In the genomic region with DNA sequence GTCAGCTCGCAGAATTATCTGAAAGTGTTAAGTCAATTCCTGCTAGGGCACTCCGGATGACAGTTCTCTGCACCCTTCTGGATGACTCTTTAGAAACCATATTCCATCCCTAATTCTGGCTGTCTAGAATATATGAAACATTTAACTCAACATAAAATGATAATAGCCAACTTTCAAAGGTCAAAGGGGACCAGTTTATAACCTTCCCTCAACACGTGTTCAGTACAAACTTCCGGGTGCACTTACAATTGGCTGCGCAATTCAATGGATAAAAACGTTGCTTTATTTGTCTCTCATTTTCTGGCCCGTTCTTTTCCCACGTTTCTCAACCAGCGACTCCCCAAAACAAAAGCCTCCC, we compare ENCODE assay signal across 10 cellular contexts. TPM values are rescaled to one million over a fixed set of nuclear protein-coding genes. Genes with fewer than 3 reads are reported as not detected.
A peak's percentile ranks its signal among the peaks of the same experiment; 100 is the strongest.
DNase-seq lines count a peak whose midpoint lies in the region; ATAC-seq, FAIRE-seq and TF ChIP-seq lines count a peak whose summit lies in the region.
"Had no signal": no experiment of that assay in that cellular context is flagged by ENCODE, and none has a peak within 500 bp of the region (broad histone marks: within the 10 kb centered on the region; RNA-seq: fewer than 3 reads in every experiment).

No MANE protein-coding gene starts in this region.

- H3K27me3 Mint-ChIP-seq in activated naive CD4-positive, alpha-beta T cell treated with anti-CD3 and anti-CD28 coated beads for 36 hours (ENCODE audit: low read depth) = no peaks in the 10 kb centered on the region

- no peaks in the 10 kb centered on the region for H3K9me3 ChIP-seq in pancreas

- WGBS in pancreas, 2 donors = 0 to 2% methylated on average over 9 of the region's 9 CpGs

- no peak for ATAC-seq in pancreas

- FAIRE-seq in pancreas (lab: Jason Lieb, UNC) = no peak
- FAIRE-seq: endometrium, GM18507 had no signal

- peak overlapping the region; percentile 81 for H3K27ac Mint-ChIP-seq in activated naive CD4-positive, alpha-beta T cell treated with anti-CD3 and anti-CD28 coated beads for 36 hours

- intact Hi-C loops in activated naive CD4-positive, alpha-beta T cell treated with anti-CD3 and anti-CD28 coated beads for 36 hours (cut with micrococcal nuclease) = loop anchor here (10.0 kb wide), 2 partner anchors 489 to 641 kb away; no protein-coding TSS in a partner anchor
- intact Hi-C loops in pancreas (cut with DNase I) = no loop called here

- H3K4me3 ChIP-seq in epithelial cell of proximal tubule (ENCODE audit: low read depth, low read length) (peak overlapping the region; percentile 99), pancreas (peak overlapping the region; percentile 78 to 89 (median 86))

- peaks cover 9 to 14% (median 11%) of the 10 kb centered on the region in 3 donors for H3K4me1 ChIP-seq in pancreas

- H3K36me3 ChIP-seq in pancreas = no peaks in the 10 kb centered on the region

- peaks cover 28% of the 10 kb centered on the region for H3K4me1 Mint-ChIP-seq in activated naive CD4-positive, alpha-beta T cell treated with anti-CD3 and anti-CD28 coated beads for 36 hours (ENCODE audit: low read depth)

- CTCF ChIA-PET in activated naive CD4-positive, alpha-beta T cell treated with anti-CD3 and anti-CD28 coated beads for 36 hours (lab: Charles Lee) = interaction anchor here (0.6 to 1.0 kb wide), 4 partner anchors 10 to 239 kb away, joined by 3 to 4 read pairs (median 3); no protein-coding TSS in a partner anchor

- no peak for TF ChIP-seq CTCF in epithelial cell of proximal tubule (conservative IDR thresholded peaks at IDR 0.05; ENCODE audit: low read depth, low read length)
- TF ChIP-seq CTCF in pancreas (IDR thresholded peaks at IDR 0.05) = no peak

- peaks cover 1% of the 10 kb centered on the region for H3K36me3 Mint-ChIP-seq in activated naive CD4-positive, alpha-beta T cell treated with anti-CD3 and anti-CD28 coated beads for 36 hours (ENCODE audit: low read depth)

- DNase-seq in activated naive CD4-positive, alpha-beta T cell treated with anti-CD3 and anti-CD28 coated beads for 36 hours = no peak
- DNase-seq in activated naive CD4-positive, alpha-beta T cell treated with anti-CD3 and anti-CD28 coated beads, Interleukin-2, amount 50 U/mL, for 16 hours = no peak
- DNase-seq in RKO (ENCODE audit: low spot score) = peak; percentile 57
- DNase-seq in epithelial cell of proximal tubule (ENCODE audit: low read depth) = no peak
- no peak for DNase-seq in pancreas
- no peak for DNase-seq in NCI-H524 treated with DMSO at 0.1 percent for 48 hours (lab: John Stamatoyannopoulos, UW)
- no peak for DNase-seq in caudate nucleus (lab: John Stamatoyannopoulos, UW)
- DNase-seq in GM19240 (ENCODE audit: insufficient read length, low spot score) = no peak

- H3K9me3 Mint-ChIP-seq in activated naive CD4-positive, alpha-beta T cell treated with anti-CD3 and anti-CD28 coated beads for 36 hours = no peaks in the 10 kb centered on the region

- H3K27ac ChIP-seq in pancreas (peak overlapping the region in 2 of 4 donors; percentile 89 to 94), caudate nucleus (ENCODE audit: low read depth, low read length) (no peak overlapping the region)

- peak overlapping the region; percentile 85 for H3K4me3 Mint-ChIP-seq in activated naive CD4-positive, alpha-beta T cell treated with anti-CD3 and anti-CD28 coated beads for 36 hours

- no peaks in the 10 kb centered on the region for H3K27me3 ChIP-seq in pancreas

RNA-seq across cellular contexts. Expression of a gene that starts 1.3 kb away (rescaled TPM):
- total RNA-seq in activated naive CD4-positive, alpha-beta T cell treated with anti-CD3 and anti-CD28 coated beads for 36 hours = 10 to 100 TPM; 40.4 to 43.0 TPM
- total RNA-seq in epithelial cell of proximal tubule = 17.8 TPM in 2 replicates
- total RNA-seq in pancreas = 10 to 100 TPM in 3 of 6 donors, 1 to 10 TPM in 3; 7.9 to 16.3 (median 10.5) TPM
- 1 to 10 TPM; 2.6 to 4.2 TPM for polyA plus RNA-seq in pancreas

RNA-seq across cellular contexts. Expression of a gene that starts 20.6 kb away (rescaled TPM):
- total RNA-seq in activated naive CD4-positive, alpha-beta T cell treated with anti-CD3 and anti-CD28 coated beads for 36 hours = 10 to 100 TPM; 54.0 to 55.1 TPM
- total RNA-seq in epithelial cell of proximal tubule (48.3 and 63.9 TPM in 2 replicates), pancreas (10 to 100 TPM; 13.7 to 27.9 (median 18.8) TPM)
- polyA plus RNA-seq in pancreas = 10 to 100 TPM; 34.8 to 41.9 TPM
